ENCODE assay signal across 13 cellular contexts in genomic region chr6:156773935-156774871, GRCh38. TPM values are rescaled to one million over a fixed set of nuclear protein-coding genes. Genes with fewer than 3 reads are reported as not detected.
DNase-seq lines count a peak whose midpoint lies in the region; ATAC-seq and TF ChIP-seq lines count a peak whose summit lies in the region.
"Had no signal": no experiment of that assay in that cellular context is flagged by ENCODE, and none has a peak within 500 bp of the region (broad histone marks: within the 10 kb centered on the region; RNA-seq: fewer than 3 reads in every experiment).

No MANE protein-coding gene starts in this region.

- peak overlapping the region; percentile 86 for H3K4me2 ChIP-seq in GM23338

- 0 out of 2 replicates have a peak, but pooled peaks cover 4% of the 10 kb centered on the region for H3F3A ChIP-seq in GM23338 (replicated peaks; ENCODE audit: low read depth)

- H3K36me3 Mint-ChIP-seq in GM23338 (ENCODE audit: low read depth) = 0 out of 3 replicates have a peak, but pooled peaks cover 4% of the 10 kb centered on the region

- DNase-seq in GM23338 (ENCODE audit: low spot score) (no peak), SK-MEL-5 (ENCODE audit: low read depth, low spot score) (peak; percentile 38), hepatic stellate cell (ENCODE audit: low spot score) (peak; percentile 22), Ammon's horn (ENCODE audit: low spot score) (no peak)
- DNase-seq in stimulated activated CD4-positive, alpha-beta T cell treated with anti-CD3 and anti-CD28 coated beads, Interleukin-4, amount 100 ng/mL, for 24 hours = no peak
- DNase-seq: DMS79, left lung, NCI-H2029 treated with DMSO at 0.1 percent for 48 hours, posterior cingulate gyrus, T1000 had no signal

- H3K27ac ChIP-seq in GM23338 (ENCODE audit: low read depth) = peak overlapping the region; percentile 60; the same call in 1 of the 2 replicates
- H3K27ac ChIP-seq in subcutaneous abdominal adipose tissue (ENCODE audit: low read depth, low read length) = peak overlapping the region; percentile 98
- H3K27ac ChIP-seq: left lung had no signal

- no peaks in the 10 kb centered on the region for H3K36me3 ChIP-seq in GM23338 (ENCODE audit: insufficient read depth)
- H3K36me3 ChIP-seq in subcutaneous abdominal adipose tissue (ENCODE audit: control insufficient read depth in 5 of 5, insufficient read depth in 5 of 5, low read length in 5 of 5) = no peaks in the 10 kb centered on the region
- H3K36me3 ChIP-seq: left lung had no signal

- H4K20me1 ChIP-seq in GM23338 (replicated peaks; ENCODE audit: insufficient read depth) = no peaks in the 10 kb centered on the region

- H2AFZ ChIP-seq in GM23338 = no peak overlapping the region

- no peak overlapping the region for H3K9ac ChIP-seq in subcutaneous abdominal adipose tissue (ENCODE audit: low read length in 5 of 5)

- H3K9me3 Mint-ChIP-seq in GM23338 = no peaks in the 10 kb centered on the region; the same call in 2 of the 3 replicates

- H3K9me2 ChIP-seq in GM23338 (ENCODE audit: insufficient read depth) = no peaks in the 10 kb centered on the region

- peaks cover 15% of the 10 kb centered on the region for H3K79me2 ChIP-seq in GM23338 (replicated peaks; ENCODE audit: insufficient read depth)

- H3K4me1 ChIP-seq in GM23338 (ENCODE audit: insufficient read depth) (peaks cover 31% of the 10 kb centered on the region), subcutaneous abdominal adipose tissue (ENCODE audit: control insufficient read depth in 5 of 5, insufficient read depth in 5 of 5, low read length in 5 of 5) (peaks cover 3 to 21% (median 20%) of the 10 kb centered on the region in 5 donors)

- peak overlapping the region; percentile 3; the same call in 1 of the 2 replicates for H3K4me3 ChIP-seq in GM23338
- peak overlapping the region in 2 of 5 donors; percentile 2 to 44 for H3K4me3 ChIP-seq in subcutaneous abdominal adipose tissue (ENCODE audit: low read depth in 1 of 5, low read length in 5 of 5)
- H3K4me3 ChIP-seq: left lung had no signal

- ATAC-seq in GM23338 (peak; percentile 21), HG02938 (IDR thresholded peaks at IDR 0.05; ENCODE audit: unreplicated experiment) (no peak), HG02798 (IDR thresholded peaks at IDR 0.05; ENCODE audit: poor library complexity, unreplicated experiment) (no peak)
- ATAC-seq: left lung had no signal

- H3K4me3 Mint-ChIP-seq in GM23338 = peak overlapping the region; percentile 60

- in situ Hi-C loops in SK-MEL-5 (cut with HindIII; ENCODE audit: low pct_unique_long_range_greater_than_20kb, low sequenced_read_pairs) = no loop called here

- no peaks in the 10 kb centered on the region for H3K9me3 ChIP-seq in subcutaneous abdominal adipose tissue (ENCODE audit: control insufficient read depth in 5 of 5, low read length in 5 of 5)
- H3K9me3 ChIP-seq: left lung had no signal

- no peak for TF ChIP-seq CTCF in GM23338 (conservative IDR thresholded peaks at IDR 0.05; ENCODE audit: low read depth in 2 of 2)

- H3K27ac Mint-ChIP-seq in GM23338 = peak overlapping the region; percentile 72

- H3K4me1 Mint-ChIP-seq in GM23338 = peaks cover 42% of the 10 kb centered on the region

- H3K27me3 Mint-ChIP-seq in GM23338 (ENCODE audit: insufficient read depth, low read depth, poor library complexity) = peaks cover 9% of the 10 kb centered on the region

- H3K27me3 ChIP-seq in GM23338 (ENCODE audit: insufficient read depth) = no peaks in the 10 kb centered on the region
- H3K27me3 ChIP-seq in subcutaneous abdominal adipose tissue (ENCODE audit: control insufficient read depth in 5 of 5, insufficient read depth in 4 of 5, low read length in 5 of 5) = no peaks in the 10 kb centered on the region
- H3K27me3 ChIP-seq: left lung had no signal

TF ChIP-seq in GM23338, 12 proteins besides CTCF, POLR2A, EP300 and RAD21:
- TF ChIP-seq ZNF331 (CRISPR knock-in tag; IDR thresholded peaks at IDR 0.05; ENCODE audit: low read depth) (no peak), ETS1 (IDR thresholded peaks at IDR 0.05) (no peak), JUNB (IDR thresholded peaks at IDR 0.05; ENCODE audit: unreplicated experiment) (no peak), NANOG (IDR thresholded peaks at IDR 0.05; ENCODE audit: borderline replicate concordance) (no peak), CREB1 (CRISPR knock-in tag; IDR thresholded peaks at IDR 0.05; ENCODE audit: low read depth) (no peak)

RNA-seq across cellular contexts. Expression of gene ARID1B, which starts 3.0 kb away (rescaled TPM):
- total RNA-seq in GM23338 (2014; rRNA removed; shearing (Covaris generic)) = 72.2 and 82.4 TPM in 2 replicates
- polyA plus RNA-seq in GM23338 (2016; fragmentation: Nextera tagmentation; extraction: Ambion mirVana) = 53.3 and 59.3 TPM in 2 replicates
- 19.7 and 20.0 TPM in 2 replicates for total RNA-seq in SK-MEL-5 (2014; rRNA removed; shearing (Covaris generic))
- polyA plus RNA-seq in SK-MEL-5 (2015; cell fraction: cytosol; rRNA removed) = 24.8 and 40.6 TPM in 2 replicates
- 41.5 and 44.3 TPM in 2 replicates for polyA plus RNA-seq in SK-MEL-5 (2015; cell fraction: nucleus; rRNA removed)

Comparison
In these comparisons a context has a peak if more than half of its experiments do, and no peak if none do; other contexts are left out.
1. DNase-seq: peak in SK-MEL-5 (single experiment) and hepatic stellate cell (single experiment); none in GM23338 (single experiment), Ammon's horn (single experiment) and stimulated activated CD4-positive, alpha-beta T cell treated with anti-CD3 and anti-CD28 coated beads, Interleukin-4, amount 100 ng/mL, for 24 hours (single experiment).